8 cellular contexts compared by ENCODE assay signal in the genomic region with DNA sequence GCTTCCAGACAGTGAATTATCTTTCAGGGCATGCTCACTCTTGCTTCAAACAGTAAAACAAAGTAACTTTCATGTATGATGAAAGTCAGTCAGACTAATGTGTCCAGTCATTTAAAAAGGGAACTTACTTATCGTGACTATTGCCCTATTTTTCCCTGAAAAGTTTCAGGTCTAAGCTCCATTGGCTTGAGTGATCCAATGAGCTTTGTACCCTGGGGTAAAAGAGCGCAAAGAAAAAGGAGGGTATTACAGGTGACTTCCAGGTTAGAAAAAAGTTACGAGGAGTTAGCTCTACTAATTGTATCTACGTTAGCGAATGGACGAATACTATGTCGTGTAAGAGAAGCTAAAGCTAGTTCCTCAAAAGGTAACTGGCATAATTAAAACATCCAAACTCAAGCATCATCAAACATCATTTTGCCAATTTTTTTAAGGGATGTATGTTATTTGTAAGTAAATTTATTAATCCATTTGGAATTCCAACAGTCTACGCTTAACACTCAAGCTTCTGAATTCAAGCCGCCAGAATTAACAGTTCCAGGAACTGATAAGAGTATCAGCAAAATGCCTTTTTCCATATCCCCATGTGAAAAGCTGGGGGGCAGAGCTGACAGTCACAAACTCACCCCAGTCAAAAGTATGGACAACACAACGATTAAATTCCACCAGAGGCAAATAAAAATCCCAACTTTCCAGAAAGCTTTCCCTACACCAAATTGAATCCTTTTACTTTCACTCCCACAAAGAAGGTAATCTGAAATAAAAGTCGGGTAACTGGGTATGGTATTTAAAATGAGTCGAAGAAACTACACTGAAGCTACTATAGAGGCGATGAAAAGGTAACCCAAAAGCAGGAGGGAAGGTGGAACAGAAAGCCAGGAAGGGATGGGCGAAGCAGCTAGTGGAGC.
A peak's percentile ranks its signal among the peaks of the same experiment; 100 is the strongest.
DNase-seq lines count a peak whose midpoint lies in the region; ATAC-seq and TF ChIP-seq lines count a peak whose summit lies in the region.

No MANE protein-coding gene starts in this region.

- peak overlapping the region; percentile 97 to 100 (median 99) for H3K4me3 ChIP-seq in subcutaneous abdominal adipose tissue (ENCODE audit: low read depth in 1 of 5, low read length in 5 of 5)

- H3K4me1 ChIP-seq in subcutaneous abdominal adipose tissue (ENCODE audit: control insufficient read depth in 5 of 5, insufficient read depth in 5 of 5, low read length in 5 of 5): peaks cover 0 to 56% (median 49%) of the 10 kb centered on the region in 5 donors

- no peak for ATAC-seq in HG02885 (IDR thresholded peaks at IDR 0.05; ENCODE audit: poor library complexity, unreplicated experiment)
- ATAC-seq in HG03045 (IDR thresholded peaks at IDR 0.05; ENCODE audit: unreplicated experiment): no peak
- ATAC-seq in HG03378 (IDR thresholded peaks at IDR 0.05; ENCODE audit: unreplicated experiment): no peak

- DNase-seq in GM10266 (ENCODE audit: extremely low spot score) (peak; percentile 21), NAMALWA (ENCODE audit: low spot score) (peak; percentile 68), kidney tubule cell (ENCODE audit: low spot score) (peak; percentile 50)

- H3K27me3 ChIP-seq in subcutaneous abdominal adipose tissue (ENCODE audit: control insufficient read depth in 5 of 5, insufficient read depth in 4 of 5, low read length in 5 of 5): no peaks in the 10 kb centered on the region

- H3K27ac ChIP-seq in angular gyrus (ENCODE audit: low read depth, low read length) (peak overlapping the region; percentile 91), subcutaneous abdominal adipose tissue (ENCODE audit: low read depth, low read length) (peak overlapping the region; percentile 99)

- no peaks in the 10 kb centered on the region for H3K36me3 ChIP-seq in subcutaneous abdominal adipose tissue (ENCODE audit: control insufficient read depth in 5 of 5, insufficient read depth in 5 of 5, low read length in 5 of 5)

- TF ChIP-seq CTCF in GM10266 (IDR thresholded peaks at IDR 0.05; ENCODE audit: control insufficient read depth, insufficient read depth, low read depth, missing control alignments): no peak

- H3K9ac ChIP-seq in subcutaneous abdominal adipose tissue (ENCODE audit: low read length in 5 of 5): peak overlapping the region; percentile 95 to 99 (median 97)

- no peaks in the 10 kb centered on the region for H3K9me3 ChIP-seq in subcutaneous abdominal adipose tissue (ENCODE audit: control insufficient read depth in 5 of 5, low read length in 5 of 5)
